Comparison of ENCODE assay signal across 1 cellular context in the genomic region with DNA sequence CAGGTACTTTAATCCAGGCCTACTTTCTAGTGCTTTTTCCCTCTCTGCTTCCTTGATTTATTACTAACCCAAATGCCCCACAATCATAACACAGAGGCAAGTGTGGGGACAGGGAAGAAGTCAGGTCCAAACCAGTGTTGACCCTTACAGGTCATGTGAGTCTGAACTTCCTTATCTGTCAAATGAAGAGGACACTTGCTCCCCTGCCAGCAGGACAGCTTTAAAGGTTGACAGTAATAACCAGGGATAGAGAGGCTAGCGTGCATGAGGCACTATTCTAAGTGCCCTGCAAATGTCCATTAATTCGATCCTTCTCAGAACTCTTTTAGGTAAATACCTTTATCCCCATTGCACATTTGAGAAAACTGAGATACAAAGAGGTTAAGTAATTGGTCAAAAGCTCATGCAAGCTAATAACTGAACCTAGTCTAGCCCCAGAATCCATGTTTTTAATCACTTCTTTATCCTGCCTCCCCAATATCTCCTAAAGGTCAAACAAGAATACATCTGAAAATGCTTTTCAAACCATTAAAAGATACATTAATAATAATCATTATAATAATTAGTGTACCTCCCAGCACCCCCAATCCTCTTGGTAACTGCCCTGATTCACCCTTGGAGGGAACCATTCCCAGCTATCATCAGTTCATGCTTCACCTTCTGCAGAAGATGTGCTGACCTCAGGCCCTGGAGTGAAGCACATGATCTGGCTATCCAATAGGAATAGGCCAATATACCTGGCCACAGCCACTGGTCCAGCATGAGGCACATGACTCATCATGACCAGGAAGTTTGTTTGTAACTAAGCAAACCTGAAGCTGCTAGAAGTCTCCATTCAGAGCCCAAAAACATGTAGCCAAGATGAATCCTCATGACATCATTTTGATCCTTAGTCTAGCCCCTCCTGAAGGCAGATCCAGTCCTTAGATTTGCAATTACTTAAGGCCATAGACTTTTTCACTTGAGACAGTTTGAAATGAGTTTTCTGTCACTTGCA.
TF ChIP-seq lines count a peak whose summit lies in the region.

No MANE protein-coding gene starts in this region.

TF ChIP-seq in K562, 482 proteins besides CTCF, POLR2A, EP300 and RAD21 (continued from another document and continues in another):
- TF ChIP-seq, protein P1, sequence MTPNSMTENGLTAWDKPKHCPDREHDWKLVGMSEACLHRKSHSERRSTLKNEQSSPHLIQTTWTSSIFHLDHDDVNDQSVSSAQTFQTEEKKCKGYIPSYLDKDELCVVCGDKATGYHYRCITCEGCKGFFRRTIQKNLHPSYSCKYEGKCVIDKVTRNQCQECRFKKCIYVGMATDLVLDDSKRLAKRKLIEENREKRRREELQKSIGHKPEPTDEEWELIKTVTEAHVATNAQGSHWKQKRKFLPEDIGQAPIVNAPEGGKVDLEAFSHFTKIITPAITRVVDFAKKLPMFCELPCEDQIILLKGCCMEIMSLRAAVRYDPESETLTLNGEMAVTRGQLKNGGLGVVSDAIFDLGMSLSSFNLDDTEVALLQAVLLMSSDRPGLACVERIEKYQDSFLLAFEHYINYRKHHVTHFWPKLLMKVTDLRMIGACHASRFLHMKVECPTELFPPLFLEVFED (CRISPR knock-in tag; conservative IDR thresholded peaks at IDR 0.05), result no peak
- TF ChIP-seq, protein P2, sequence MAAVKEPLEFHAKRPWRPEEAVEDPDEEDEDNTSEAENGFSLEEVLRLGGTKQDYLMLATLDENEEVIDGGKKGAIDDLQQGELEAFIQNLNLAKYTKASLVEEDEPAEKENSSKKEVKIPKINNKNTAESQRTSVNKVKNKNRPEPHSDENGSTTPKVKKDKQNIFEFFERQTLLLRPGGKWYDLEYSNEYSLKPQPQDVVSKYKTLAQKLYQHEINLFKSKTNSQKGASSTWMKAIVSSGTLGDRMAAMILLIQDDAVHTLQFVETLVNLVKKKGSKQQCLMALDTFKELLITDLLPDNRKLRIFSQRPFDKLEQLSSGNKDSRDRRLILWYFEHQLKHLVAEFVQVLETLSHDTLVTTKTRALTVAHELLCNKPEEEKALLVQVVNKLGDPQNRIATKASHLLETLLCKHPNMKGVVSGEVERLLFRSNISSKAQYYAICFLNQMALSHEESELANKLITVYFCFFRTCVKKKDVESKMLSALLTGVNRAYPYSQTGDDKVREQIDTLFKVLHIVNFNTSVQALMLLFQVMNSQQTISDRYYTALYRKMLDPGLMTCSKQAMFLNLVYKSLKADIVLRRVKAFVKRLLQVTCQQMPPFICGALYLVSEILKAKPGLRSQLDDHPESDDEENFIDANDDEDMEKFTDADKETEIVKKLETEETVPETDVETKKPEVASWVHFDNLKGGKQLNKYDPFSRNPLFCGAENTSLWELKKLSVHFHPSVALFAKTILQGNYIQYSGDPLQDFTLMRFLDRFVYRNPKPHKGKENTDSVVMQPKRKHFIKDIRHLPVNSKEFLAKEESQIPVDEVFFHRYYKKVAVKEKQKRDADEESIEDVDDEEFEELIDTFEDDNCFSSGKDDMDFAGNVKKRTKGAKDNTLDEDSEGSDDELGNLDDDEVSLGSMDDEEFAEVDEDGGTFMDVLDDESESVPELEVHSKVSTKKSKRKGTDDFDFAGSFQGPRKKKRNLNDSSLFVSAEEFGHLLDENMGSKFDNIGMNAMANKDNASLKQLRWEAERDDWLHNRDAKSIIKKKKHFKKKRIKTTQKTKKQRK (IDR thresholded peaks at IDR 0.05; ENCODE audit: borderline replicate concordance, low read depth, low read length), result no peak
- TF ChIP-seq ILK (tag; IDR thresholded peaks at IDR 0.05; ENCODE audit: borderline replicate concordance, low read depth) (no peak), ARNT (IDR thresholded peaks at IDR 0.05) (peak in 1 of 2 experiments; percentile 63; a peak in 1 of 4 replicates), PPARD (CRISPR knock-in tag; IDR thresholded peaks at IDR 0.05) (no peak), ZNF589 (CRISPR knock-in tag; IDR thresholded peaks at IDR 0.05; ENCODE audit: low read depth) (0 out of 2 replicates have a peak, but pooled peaks have one; percentile 28), CBX3 (IDR thresholded peaks at IDR 0.05; ENCODE audit: borderline replicate concordance in 1 of 2, low read length in 2 of 2) (peak in 1 of 2 experiments; percentile 34; a peak in 1 of 3 replicates), MECOM (CRISPR knock-in tag; IDR thresholded peaks at IDR 0.05) (peak; percentile 94), ATF7 (IDR thresholded peaks at IDR 0.05) (peak; percentile 79), ZNF76 (CRISPR knock-in tag; IDR thresholded peaks at IDR 0.05; ENCODE audit: borderline replicate concordance) (no peak), ZNF764 (CRISPR knock-in tag; IDR thresholded peaks at IDR 0.05; ENCODE audit: low read depth) (no peak), ELF1 (tag; IDR thresholded peaks at IDR 0.05) (peak; percentile 45; the same call in 1 of the 2 replicates), GATAD2B (IDR thresholded peaks at IDR 0.05; ENCODE audit: borderline replicate concordance) (peak; percentile 30; the same call in 1 of the 2 replicates), STAT5B (CRISPR knock-in tag; IDR thresholded peaks at IDR 0.05) (no peak), TAF9B (IDR thresholded peaks at IDR 0.05; ENCODE audit: partially characterized antibody) (no peak), SRF (CRISPR knock-in tag; IDR thresholded peaks at IDR 0.05) (0 out of 4 replicates have a peak, but pooled peaks of 1 of the 2 experiments have one; percentile 10), FOXA1 (IDR thresholded peaks at IDR 0.05; ENCODE audit: borderline replicate concordance) (no peak), TCF3 (CRISPR knock-in tag; IDR thresholded peaks at IDR 0.05) (peak; percentile 49; the same call in 1 of the 2 replicates), NFE2L1 (tag; IDR thresholded peaks at IDR 0.05; ENCODE audit: borderline replicate concordance, low read depth) (0 out of 2 replicates have a peak, but pooled peaks have one; percentile 1), KDM1A (IDR thresholded peaks at IDR 0.05) (peak; percentile 87), NR2C1 (IDR thresholded peaks at IDR 0.05) (peak; percentile 84), NR2C1 (tag; IDR thresholded peaks at IDR 0.05) (peak; percentile 84), PHF20 (IDR thresholded peaks at IDR 0.05; ENCODE audit: partially characterized antibody) (no peak)
- TF ChIP-seq, protein P3, sequence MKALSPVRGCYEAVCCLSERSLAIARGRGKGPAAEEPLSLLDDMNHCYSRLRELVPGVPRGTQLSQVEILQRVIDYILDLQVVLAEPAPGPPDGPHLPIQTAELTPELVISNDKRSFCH (CRISPR knock-in tag; IDR thresholded peaks at IDR 0.05), result no peak
- TF ChIP-seq, protein P3 (tag; IDR thresholded peaks at IDR 0.05), result 0 out of 2 replicates have a peak, but pooled peaks have one; percentile 36
- TF ChIP-seq, protein P4, sequence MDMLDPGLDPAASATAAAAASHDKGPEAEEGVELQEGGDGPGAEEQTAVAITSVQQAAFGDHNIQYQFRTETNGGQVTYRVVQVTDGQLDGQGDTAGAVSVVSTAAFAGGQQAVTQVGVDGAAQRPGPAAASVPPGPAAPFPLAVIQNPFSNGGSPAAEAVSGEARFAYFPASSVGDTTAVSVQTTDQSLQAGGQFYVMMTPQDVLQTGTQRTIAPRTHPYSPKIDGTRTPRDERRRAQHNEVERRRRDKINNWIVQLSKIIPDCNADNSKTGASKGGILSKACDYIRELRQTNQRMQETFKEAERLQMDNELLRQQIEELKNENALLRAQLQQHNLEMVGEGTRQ (CRISPR knock-in tag; IDR thresholded peaks at IDR 0.05), result peak; percentile 91
- TF ChIP-seq, protein P5, sequence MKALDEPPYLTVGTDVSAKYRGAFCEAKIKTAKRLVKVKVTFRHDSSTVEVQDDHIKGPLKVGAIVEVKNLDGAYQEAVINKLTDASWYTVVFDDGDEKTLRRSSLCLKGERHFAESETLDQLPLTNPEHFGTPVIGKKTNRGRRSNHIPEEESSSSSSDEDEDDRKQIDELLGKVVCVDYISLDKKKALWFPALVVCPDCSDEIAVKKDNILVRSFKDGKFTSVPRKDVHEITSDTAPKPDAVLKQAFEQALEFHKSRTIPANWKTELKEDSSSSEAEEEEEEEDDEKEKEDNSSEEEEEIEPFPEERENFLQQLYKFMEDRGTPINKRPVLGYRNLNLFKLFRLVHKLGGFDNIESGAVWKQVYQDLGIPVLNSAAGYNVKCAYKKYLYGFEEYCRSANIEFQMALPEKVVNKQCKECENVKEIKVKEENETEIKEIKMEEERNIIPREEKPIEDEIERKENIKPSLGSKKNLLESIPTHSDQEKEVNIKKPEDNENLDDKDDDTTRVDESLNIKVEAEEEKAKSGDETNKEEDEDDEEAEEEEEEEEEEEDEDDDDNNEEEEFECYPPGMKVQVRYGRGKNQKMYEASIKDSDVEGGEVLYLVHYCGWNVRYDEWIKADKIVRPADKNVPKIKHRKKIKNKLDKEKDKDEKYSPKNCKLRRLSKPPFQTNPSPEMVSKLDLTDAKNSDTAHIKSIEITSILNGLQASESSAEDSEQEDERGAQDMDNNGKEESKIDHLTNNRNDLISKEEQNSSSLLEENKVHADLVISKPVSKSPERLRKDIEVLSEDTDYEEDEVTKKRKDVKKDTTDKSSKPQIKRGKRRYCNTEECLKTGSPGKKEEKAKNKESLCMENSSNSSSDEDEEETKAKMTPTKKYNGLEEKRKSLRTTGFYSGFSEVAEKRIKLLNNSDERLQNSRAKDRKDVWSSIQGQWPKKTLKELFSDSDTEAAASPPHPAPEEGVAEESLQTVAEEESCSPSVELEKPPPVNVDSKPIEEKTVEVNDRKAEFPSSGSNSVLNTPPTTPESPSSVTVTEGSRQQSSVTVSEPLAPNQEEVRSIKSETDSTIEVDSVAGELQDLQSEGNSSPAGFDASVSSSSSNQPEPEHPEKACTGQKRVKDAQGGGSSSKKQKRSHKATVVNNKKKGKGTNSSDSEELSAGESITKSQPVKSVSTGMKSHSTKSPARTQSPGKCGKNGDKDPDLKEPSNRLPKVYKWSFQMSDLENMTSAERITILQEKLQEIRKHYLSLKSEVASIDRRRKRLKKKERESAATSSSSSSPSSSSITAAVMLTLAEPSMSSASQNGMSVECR (CRISPR knock-in tag; IDR thresholded peaks at IDR 0.05), result no peak
- TF ChIP-seq, protein P6, sequence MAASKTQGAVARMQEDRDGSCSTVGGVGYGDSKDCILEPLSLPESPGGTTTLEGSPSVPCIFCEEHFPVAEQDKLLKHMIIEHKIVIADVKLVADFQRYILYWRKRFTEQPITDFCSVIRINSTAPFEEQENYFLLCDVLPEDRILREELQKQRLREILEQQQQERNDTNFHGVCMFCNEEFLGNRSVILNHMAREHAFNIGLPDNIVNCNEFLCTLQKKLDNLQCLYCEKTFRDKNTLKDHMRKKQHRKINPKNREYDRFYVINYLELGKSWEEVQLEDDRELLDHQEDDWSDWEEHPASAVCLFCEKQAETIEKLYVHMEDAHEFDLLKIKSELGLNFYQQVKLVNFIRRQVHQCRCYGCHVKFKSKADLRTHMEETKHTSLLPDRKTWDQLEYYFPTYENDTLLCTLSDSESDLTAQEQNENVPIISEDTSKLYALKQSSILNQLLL (CRISPR knock-in tag; IDR thresholded peaks at IDR 0.05; ENCODE audit: borderline replicate concordance), result no peak
- TF ChIP-seq, protein P7, sequence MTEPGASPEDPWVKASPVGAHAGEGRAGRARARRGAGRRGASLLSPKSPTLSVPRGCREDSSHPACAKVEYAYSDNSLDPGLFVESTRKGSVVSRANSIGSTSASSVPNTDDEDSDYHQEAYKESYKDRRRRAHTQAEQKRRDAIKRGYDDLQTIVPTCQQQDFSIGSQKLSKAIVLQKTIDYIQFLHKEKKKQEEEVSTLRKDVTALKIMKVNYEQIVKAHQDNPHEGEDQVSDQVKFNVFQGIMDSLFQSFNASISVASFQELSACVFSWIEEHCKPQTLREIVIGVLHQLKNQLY (CRISPR knock-in tag; conservative IDR thresholded peaks at IDR 0.05), result no peak
- TF ChIP-seq, protein P8, sequence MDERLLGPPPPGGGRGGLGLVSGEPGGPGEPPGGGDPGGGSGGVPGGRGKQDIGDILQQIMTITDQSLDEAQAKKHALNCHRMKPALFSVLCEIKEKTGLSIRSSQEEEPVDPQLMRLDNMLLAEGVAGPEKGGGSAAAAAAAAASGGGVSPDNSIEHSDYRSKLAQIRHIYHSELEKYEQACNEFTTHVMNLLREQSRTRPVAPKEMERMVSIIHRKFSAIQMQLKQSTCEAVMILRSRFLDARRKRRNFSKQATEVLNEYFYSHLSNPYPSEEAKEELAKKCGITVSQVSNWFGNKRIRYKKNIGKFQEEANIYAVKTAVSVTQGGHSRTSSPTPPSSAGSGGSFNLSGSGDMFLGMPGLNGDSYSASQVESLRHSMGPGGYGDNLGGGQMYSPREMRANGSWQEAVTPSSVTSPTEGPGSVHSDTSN (CRISPR knock-in tag; IDR thresholded peaks at IDR 0.05; ENCODE audit: low read depth), result no peak
- TF ChIP-seq, protein P8 (tag; conservative IDR thresholded peaks at IDR 0.05; ENCODE audit: low read depth), result no peak; the same call in 1 of the 2 replicates
- TF ChIP-seq, protein P9, sequence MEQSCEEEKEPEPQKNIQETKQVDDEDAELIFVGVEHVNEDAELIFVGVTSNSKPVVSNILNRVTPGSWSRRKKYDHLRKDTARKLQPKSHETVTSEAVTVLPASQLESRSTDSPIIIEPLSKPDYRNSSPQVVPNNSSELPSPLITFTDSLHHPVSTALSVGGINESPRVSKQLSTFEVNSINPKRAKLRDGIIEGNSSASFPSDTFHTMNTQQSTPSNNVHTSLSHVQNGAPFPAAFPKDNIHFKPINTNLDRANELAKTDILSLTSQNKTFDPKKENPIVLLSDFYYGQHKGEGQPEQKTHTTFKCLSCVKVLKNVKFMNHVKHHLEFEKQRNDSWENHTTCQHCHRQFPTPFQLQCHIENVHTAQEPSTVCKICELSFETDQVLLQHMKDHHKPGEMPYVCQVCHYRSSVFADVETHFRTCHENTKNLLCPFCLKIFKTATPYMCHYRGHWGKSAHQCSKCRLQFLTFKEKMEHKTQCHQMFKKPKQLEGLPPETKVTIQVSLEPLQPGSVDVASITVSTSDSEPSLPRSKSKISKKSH (CRISPR knock-in tag; IDR thresholded peaks at IDR 0.05), result no peak
- TF ChIP-seq, protein P10, sequence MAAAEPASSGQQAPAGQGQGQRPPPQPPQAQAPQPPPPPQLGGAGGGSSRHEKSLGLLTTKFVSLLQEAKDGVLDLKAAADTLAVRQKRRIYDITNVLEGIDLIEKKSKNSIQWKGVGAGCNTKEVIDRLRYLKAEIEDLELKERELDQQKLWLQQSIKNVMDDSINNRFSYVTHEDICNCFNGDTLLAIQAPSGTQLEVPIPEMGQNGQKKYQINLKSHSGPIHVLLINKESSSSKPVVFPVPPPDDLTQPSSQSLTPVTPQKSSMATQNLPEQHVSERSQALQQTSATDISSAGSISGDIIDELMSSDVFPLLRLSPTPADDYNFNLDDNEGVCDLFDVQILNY (CRISPR knock-in tag; IDR thresholded peaks at IDR 0.05), result no peak
